Comparison of ENCODE assay signal across 8 cellular contexts in genomic region chr11:8681837-8682218, GRCh38. TPM values are rescaled to one million over a fixed set of nuclear protein-coding genes. Genes with fewer than 3 reads are reported as not detected.
DNase-seq lines count a peak whose midpoint lies in the region; ATAC-seq and TF ChIP-seq lines count a peak whose summit lies in the region.

No MANE protein-coding gene starts in this region.

- ATAC-seq in GM18498 (IDR thresholded peaks at IDR 0.05; ENCODE audit: unreplicated experiment) (no peak), HG02798 (IDR thresholded peaks at IDR 0.05; ENCODE audit: poor library complexity, unreplicated experiment) (no peak)

- TF ChIP-seq CTCF in GM12864 (IDR thresholded peaks at IDR 0.05; ENCODE audit: low read depth, low read length, missing control alignments) = no peak
- no peak for TF ChIP-seq CTCF in fibroblast of pulmonary artery (IDR thresholded peaks at IDR 0.05; ENCODE audit: low read length, missing control alignments)

- H3K4me3 ChIP-seq in GM12864 (ENCODE audit: low read depth, low read length) (peak overlapping the region; percentile 99), SK-N-MC (peak overlapping the region; percentile 98), fibroblast of pulmonary artery (replicated peaks; ENCODE audit: low read depth, low read length) (peak overlapping the region; percentile 95)

- peak overlapping the region; percentile 100 for H3K9ac ChIP-seq in SK-N-MC (ENCODE audit: insufficient read length)

- no peak for DNase-seq in GM12864 (ENCODE audit: low read depth)
- no peak for DNase-seq in SK-N-MC (ENCODE audit: low read depth, low spot score)
- DNase-seq in fibroblast of pulmonary artery (ENCODE audit: low read depth) = no peak
- DNase-seq in renal cortical epithelial cell (ENCODE audit: low read depth) = peak; percentile 11
- no peak for DNase-seq in G401 (ENCODE audit: low spot score)
- DNase-seq in NOMO-1 treated with DMSO at 0.1 percent for 48 hours (lab: John Stamatoyannopoulos, UW; ENCODE audit: unreplicated experiment) = no peak

- in situ Hi-C loops in G401 (cut with HindIII; ENCODE audit: low sequenced_read_pairs) = no loop called here

- H3K9me3 ChIP-seq in SK-N-MC (ENCODE audit: low read depth, low read length) = no peaks in the 10 kb centered on the region

- H3K36me3 ChIP-seq in SK-N-MC (ENCODE audit: insufficient read depth, low read length) = peaks cover 41% of the 10 kb centered on the region

- H3K27ac ChIP-seq in SK-N-MC = peak overlapping the region; percentile 83

RNA-seq across cellular contexts. Expression of gene TRIM66, which starts 0.6 kb away (rescaled TPM):
- total RNA-seq in renal cortical epithelial cell = 4.7 and 7.5 TPM in 2 replicates
- 0.49 and 2.4 TPM in 2 replicates for total RNA-seq in G401 (2014; rRNA removed; shearing (Covaris generic))

RNA-seq across cellular contexts. Expression of gene RPL27A, which starts 0.8 kb away (rescaled TPM):
- total RNA-seq in renal cortical epithelial cell = 305 and 645 TPM in 2 replicates
- total RNA-seq in G401 (2014; rRNA removed; shearing (Covaris generic)) = 1,481 and 2,040 TPM in 2 replicates
